Comparison of ENCODE assay signal across 13 cellular contexts in genomic region chr16:89323120-89323960, GRCh38.
DNase-seq lines count a peak whose midpoint lies in the region; ATAC-seq and TF ChIP-seq lines count a peak whose summit lies in the region.
"Had no signal": no experiment of that assay in that cellular context is flagged by ENCODE, and none has a peak within 500 bp of the region (broad histone marks: within the 10 kb centered on the region; RNA-seq: fewer than 3 reads in every experiment).

No MANE protein-coding gene starts in this region.

- peak overlapping the region; percentile 87 for H3K27ac ChIP-seq in GM23248

- H3K9me2 ChIP-seq in GM23248 (ENCODE audit: insufficient read depth) = no peaks in the 10 kb centered on the region

- peak overlapping the region; percentile 62 for H3K9ac ChIP-seq in GM23248

- H3K27me3 Mint-ChIP-seq in T-helper 17 cell (no peaks in the 10 kb centered on the region), progenitor cell of endocrine pancreas (no peaks in the 10 kb centered on the region)
- H3K27me3 Mint-ChIP-seq: memory B cell had no signal

- H3K4me3 Mint-ChIP-seq in T-helper 17 cell (peak overlapping the region; percentile 82), progenitor cell of endocrine pancreas (ENCODE audit: low read depth) (no peak overlapping the region)
- H3K4me3 Mint-ChIP-seq: memory B cell had no signal

- H3K9me3 ChIP-seq in GM23248 (ENCODE audit: low read depth) (no peaks in the 10 kb centered on the region), T-helper 17 cell (ENCODE audit: control insufficient read depth, low read length, poor library complexity, severe bottlenecking) (no peaks in the 10 kb centered on the region)
- H3K9me3 ChIP-seq: tibial nerve had no signal

- H3K27ac Mint-ChIP-seq in T-helper 17 cell = peak overlapping the region; percentile 91
- peak overlapping the region; percentile 94 for H3K27ac Mint-ChIP-seq in progenitor cell of endocrine pancreas
- H3K27ac Mint-ChIP-seq: memory B cell had no signal

- in situ Hi-C loops in GM23248 (cut with MboI) = no loop called here

- WGBS in GM23248 (ENCODE audit: low coverage in 1 of 2, low lambda C conversion rate in 2 of 2, missing lambda C conversion rate in 2 of 2), 2 experiments = 61 to 72% methylated on average over 18 to 24 of the region's 26 CpGs

- H3K4me1 Mint-ChIP-seq in T-helper 17 cell (peaks cover 75% of the 10 kb centered on the region), progenitor cell of endocrine pancreas (ENCODE audit: low read depth) (peaks cover 67% of the 10 kb centered on the region)

- peaks cover 57% of the 10 kb centered on the region for H3F3A ChIP-seq in GM23248 (ENCODE audit: insufficient read depth)

- TF ChIP-seq CTCF in progenitor cell of endocrine pancreas (IDR thresholded peaks at IDR 0.05; ENCODE audit: unreplicated experiment) = no peak

- H3K27me3 ChIP-seq in GM23248 (replicated peaks; ENCODE audit: insufficient read depth) = no peaks in the 10 kb centered on the region
- H3K27me3 ChIP-seq: tibial nerve had no signal

- H3K4me2 ChIP-seq in GM23248 (ENCODE audit: unreplicated experiment) = peak overlapping the region; percentile 30

- ATAC-seq in T-helper 17 cell (no peak), GM19467 (IDR thresholded peaks at IDR 0.05; ENCODE audit: unreplicated experiment) (no peak)

- H3K79me2 ChIP-seq in GM23248 (ENCODE audit: insufficient read depth) = peaks cover 100% of the 10 kb centered on the region

- H3K4me3 ChIP-seq in GM23248 = no peak overlapping the region
- H3K4me3 ChIP-seq: tibial nerve had no signal

- no peak for DNase-seq in GM23248
- DNase-seq in T-helper 17 cell = no peak
- peak; percentile 35 for DNase-seq in foreskin melanocyte
- DNase-seq in progenitor cell of endocrine pancreas (ENCODE audit: low spot score, unreplicated experiment) = no peak
- no peak for DNase-seq in erythroblast (lab: John Stamatoyannopoulos, UW)
- DNase-seq in stimulated activated CD4-positive, alpha-beta T cell treated with anti-CD3 and anti-CD28 coated beads, Interleukin-4, amount 100 ng/mL, for 1 hour = no peak
- DNase-seq in glomerular visceral epithelial cell (ENCODE audit: extremely low spot score) = no peak
- DNase-seq: GF-D8; NCI-H2227 treated with DMSO at 0.1 percent for 48 hours; stimulated activated CD4-positive, alpha-beta T cell treated with anti-CD3 and anti-CD28 coated beads, Interleukin-1b, Interleukin-23, amount 100 ng/mL, for 48 hours had no signal

- H3K36me3 ChIP-seq in GM23248 (ENCODE audit: low read depth) = no peaks in the 10 kb centered on the region
- H3K36me3 ChIP-seq: tibial nerve had no signal

- TF ChIP-seq POLR2A in erythroblast (IDR thresholded peaks at IDR 0.05; ENCODE audit: low read length) = no peak

- H2AFZ ChIP-seq in GM23248 = no peak overlapping the region

- H3K36me3 Mint-ChIP-seq in T-helper 17 cell (ENCODE audit: low read depth) (no peaks in the 10 kb centered on the region), progenitor cell of endocrine pancreas (ENCODE audit: insufficient read depth) (peaks cover 1% of the 10 kb centered on the region)

- peaks cover 86% of the 10 kb centered on the region for H3K4me1 ChIP-seq in GM23248 (ENCODE audit: insufficient read depth)

- no peaks in the 10 kb centered on the region for H3K9me3 Mint-ChIP-seq in progenitor cell of endocrine pancreas (ENCODE audit: low read depth)
- H3K9me3 Mint-ChIP-seq: memory B cell had no signal

- H4K20me1 ChIP-seq in GM23248 (ENCODE audit: insufficient read depth) = peaks cover 8% of the 10 kb centered on the region; the same call in 1 of the 2 replicates
